Comparison of ENCODE assay signal across 18 cellular contexts in the genomic region with DNA sequence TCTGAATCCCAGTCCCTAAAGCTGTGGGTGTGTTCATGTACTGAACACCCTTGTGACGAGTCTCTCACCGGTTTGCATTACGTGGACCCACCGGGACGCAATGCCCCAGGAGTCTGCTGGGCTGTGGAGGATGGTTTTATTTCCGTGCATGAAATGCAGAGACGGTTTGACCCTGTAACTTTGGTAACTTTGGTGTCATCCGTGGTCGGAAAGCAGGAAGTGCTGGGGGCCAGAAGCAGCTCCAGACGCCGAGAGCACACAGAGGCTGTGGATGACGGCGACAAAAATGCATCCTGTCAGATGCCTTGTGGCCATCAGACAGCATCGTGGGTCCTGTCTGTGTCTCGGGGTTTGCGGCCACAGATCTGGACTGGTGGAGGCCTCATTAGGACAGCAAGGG.
DNase-seq lines count a peak whose midpoint lies in the region; ATAC-seq lines count a peak whose summit lies in the region.
"Had no signal": no experiment of that assay in that cellular context is flagged by ENCODE, and none has a peak within 500 bp of the region (broad histone marks: within the 10 kb centered on the region; RNA-seq: fewer than 3 reads in every experiment).

No MANE protein-coding gene starts in this region.

- no peak overlapping the region for H3K27ac Mint-ChIP-seq in effector memory CD8-positive, alpha-beta T cell
- H3K27ac Mint-ChIP-seq: B cell, H9, IgD-negative memory B cell had no signal

- DNase-seq in AML-193 (lab: John Stamatoyannopoulos, UW) (peak; percentile 35 to 37), GDM1 (lab: John Stamatoyannopoulos, UW) (peak; percentile 67), MV-4-11 (lab: John Stamatoyannopoulos, UW) (peak; percentile 71)
- no peak for DNase-seq in effector memory CD8-positive, alpha-beta T cell
- DNase-seq: ACHN, DMS 273 treated with DMSO at 0.1 percent for 48 hours, EL, H9, NCI-H1930, NCI-H2171, NCI-H446 treated with DMSO at 0.1 percent for 48 hours, NCI-H774, SJCRH30 had no signal

- H3K36me3 Mint-ChIP-seq in effector memory CD8-positive, alpha-beta T cell (ENCODE audit: insufficient read depth) = peaks cover 4% of the 10 kb centered on the region
- H3K36me3 Mint-ChIP-seq: IgD-negative memory B cell had no signal

- no peaks in the 10 kb centered on the region for H3K9me3 Mint-ChIP-seq in effector memory CD8-positive, alpha-beta T cell

- peaks cover 0 to 3% of the 10 kb centered on the region in 2 donors for H3K4me1 Mint-ChIP-seq in effector memory CD8-positive, alpha-beta T cell (ENCODE audit: low read depth in 2 of 2)

- H3K4me3 Mint-ChIP-seq in effector memory CD8-positive, alpha-beta T cell = no peak overlapping the region
- H3K4me3 Mint-ChIP-seq: B cell, H9, IgD-negative memory B cell had no signal

- peak; percentile 33 for ATAC-seq in effector memory CD8-positive, alpha-beta T cell (replicated peaks)
- no peak for ATAC-seq in GM21737 (IDR thresholded peaks at IDR 0.05; ENCODE audit: unreplicated experiment)
- no peak for ATAC-seq in HG03025 (IDR thresholded peaks at IDR 0.05; ENCODE audit: low FRiP score, unreplicated experiment)
- ATAC-seq in HG02798 (IDR thresholded peaks at IDR 0.05; ENCODE audit: poor library complexity, unreplicated experiment) = no peak

- H3K27me3 Mint-ChIP-seq in effector memory CD8-positive, alpha-beta T cell = peaks cover 74 to 96% of the 10 kb centered on the region in 2 donors

Comparison
In these comparisons a context has a peak if more than half of its experiments do, and no peak if none do; other contexts are left out.
1. DNase-seq: peak in AML-193 (2 of 2), GDM1 (single experiment) and MV-4-11 (single experiment); none in effector memory CD8-positive, alpha-beta T cell (0 of 3).